Comparison of ENCODE assay signal across 8 cellular contexts in the genomic region with DNA sequence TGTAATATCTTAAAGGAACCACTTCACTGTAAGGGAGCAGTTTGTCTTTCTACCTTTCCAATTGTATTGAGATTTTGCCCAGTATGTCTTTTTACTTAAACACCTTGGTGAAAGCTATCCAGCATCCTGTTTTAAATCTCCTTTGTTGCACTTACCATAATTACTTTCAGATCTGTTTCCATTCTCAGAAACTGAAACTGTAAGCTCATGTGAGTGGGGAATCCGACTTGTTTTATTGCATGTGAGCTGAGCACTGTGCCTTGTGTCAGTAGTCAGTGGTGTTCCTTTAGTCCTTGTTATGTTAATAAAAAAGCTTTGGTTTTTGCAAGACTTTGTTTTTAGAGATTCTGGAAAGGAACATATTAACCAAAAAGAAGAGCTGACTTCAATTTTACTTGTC. TPM values are rescaled to one million over a fixed set of nuclear protein-coding genes. Genes with fewer than 3 reads are reported as not detected.
DNase-seq lines count a peak whose midpoint lies in the region; ATAC-seq and TF ChIP-seq lines count a peak whose summit lies in the region.

No MANE protein-coding gene starts in this region.

- no peak for DNase-seq in DND-41
- DNase-seq in M059J (ENCODE audit: low read depth), result peak; percentile 63
- peak; percentile 40 for DNase-seq in foreskin melanocyte
- no peak for DNase-seq in SIG-M5 (lab: John Stamatoyannopoulos, UW)
- DNase-seq in Ammon's horn (ENCODE audit: low spot score), result no peak
- DNase-seq in HUDEP-2 (lab: John Stamatoyannopoulos, UW; ENCODE audit: unreplicated experiment in 76 of 76), result no peak
- no peak for DNase-seq in G401 (ENCODE audit: low spot score)

- no peak overlapping the region for H3K9ac ChIP-seq in DND-41 (ENCODE audit: low read depth, low read length)

- no peaks in the 10 kb centered on the region for H4K20me1 ChIP-seq in DND-41 (ENCODE audit: insufficient read depth, low read length)

- no peak overlapping the region for H3K4me3 ChIP-seq in DND-41 (ENCODE audit: low read depth in 1 of 2, low read length in 2 of 2)

- no peak for TF ChIP-seq CTCF in DND-41 (IDR thresholded peaks at IDR 0.05; ENCODE audit: borderline replicate concordance, extremely low read depth, low read length, poor library complexity, severe bottlenecking)

- no peaks in the 10 kb centered on the region for H3K4me1 ChIP-seq in DND-41 (ENCODE audit: insufficient read depth, low read length)

- H3K79me2 ChIP-seq in DND-41 (ENCODE audit: insufficient read depth, low read length), result peaks cover 3% of the 10 kb centered on the region; the same call in 1 of the 2 replicates

- H3K36me3 ChIP-seq in DND-41 (ENCODE audit: insufficient read depth, low read length), result no peaks in the 10 kb centered on the region

- H3K27me3 ChIP-seq in DND-41 (ENCODE audit: insufficient read depth, low read length, poor library complexity), result no peaks in the 10 kb centered on the region

- H3K9me3 ChIP-seq in DND-41 (ENCODE audit: insufficient read depth, low read length, severe bottlenecking), result no peaks in the 10 kb centered on the region

- ATAC-seq in DND-41 (ENCODE audit: insufficient read depth, low read depth), result peak; percentile 31; the same call in 1 of the 3 replicates
- peak; percentile 81 for ATAC-seq in GM21529 (IDR thresholded peaks at IDR 0.05; ENCODE audit: unreplicated experiment)

- H2AFZ ChIP-seq in DND-41 (ENCODE audit: low read depth, low read length), result no peak overlapping the region

- no peak overlapping the region for H3K4me2 ChIP-seq in DND-41 (ENCODE audit: insufficient read depth, low read length)

- H3K27ac ChIP-seq in DND-41 (ENCODE audit: low read length), result no peak overlapping the region

- in situ Hi-C loops in G401 (cut with HindIII; ENCODE audit: low sequenced_read_pairs), result no loop called here

RNA-seq across cellular contexts. Expression of a gene that starts 42.2 kb away (rescaled TPM):
- 22.4 and 29.1 TPM in 2 replicates for total RNA-seq in M059J (2014; rRNA removed; shearing (Covaris generic))
- 72.5 and 78.8 TPM in 2 replicates for total RNA-seq in G401 (2014; rRNA removed; shearing (Covaris generic))

Comparison
In these comparisons a context has a peak if more than half of its experiments do, and no peak if none do; other contexts are left out.
1. DNase-seq: peak in M059J (single experiment) and foreskin melanocyte (single experiment); none in DND-41 (single experiment), SIG-M5 (single experiment), Ammon's horn (single experiment), HUDEP-2 (0 of 76) and G401 (single experiment).